In genomic region chr19:30118221-30118620, GRCh38 we compare ENCODE assay signal across 28 cellular contexts.
"Had no signal": no experiment of that assay in that cellular context is flagged by ENCODE, and none has a peak within 500 bp of the region (broad histone marks: within the 10 kb centered on the region; RNA-seq: fewer than 3 reads in every experiment).

No MANE protein-coding gene starts in this region.

- H3K4me1 Mint-ChIP-seq: stimulated activated effector memory CD8-positive, alpha-beta T cell treated with anti-CD3 and anti-CD28 coated beads, Interleukin-12 subunit alpha, Interleukin-12 subunit beta, amount 100 ng/mL, for 72 hours; stimulated activated memory B cell treated with anti-CD40 and anti-IgM and Interleukin-4, amounts not matched to agents 10 μg/mL and 1 μg/mL and 100 μg/mL, for 72 hours; stimulated activated naive B cell treated with anti-CD40 and anti-IgM and Interleukin-4, amounts not matched to agents 10 μg/mL and 1 μg/mL and 100 μg/mL, for 72 hours; stimulated activated naive CD8-positive, alpha-beta T cell treated with anti-CD3 and anti-CD28 coated beads, Interleukin-15, amount 100 ng/mL, for 72 hours had no signal

- H3K36me3 Mint-ChIP-seq: stimulated activated effector memory CD8-positive, alpha-beta T cell treated with anti-CD3 and anti-CD28 coated beads, Interleukin-12 subunit alpha, Interleukin-12 subunit beta, amount 100 ng/mL, for 72 hours; stimulated activated memory B cell treated with anti-CD40 and anti-IgM and Interleukin-4, amounts not matched to agents 10 μg/mL and 1 μg/mL and 100 μg/mL, for 72 hours; stimulated activated naive B cell treated with anti-CD40 and anti-IgM and Interleukin-4, amounts not matched to agents 10 μg/mL and 1 μg/mL and 100 μg/mL, for 72 hours; type B pancreatic cell had no signal

- DNase-seq: stimulated activated CD4-positive, alpha-beta T cell treated with anti-CD3 and anti-CD28 coated beads, Interleukin-2, amount 100 ng/mL, for 48 hours; stimulated activated CD4-positive, alpha-beta T cell treated with anti-CD3 and anti-CD28 coated beads, Interleukin-4, amount 100 ng/mL, for 1 hour; stimulated activated CD4-positive, alpha-beta T cell treated with anti-CD3 and anti-CD28 coated beads, Interleukin-4, amount 100 ng/mL, for 24 hours; stimulated activated CD4-positive, alpha-beta T cell treated with anti-CD3 and anti-CD28 coated beads, Interleukin-4, amount 100 ng/mL, for 4 hours; stimulated activated CD8-positive, alpha-beta memory T cell treated with anti-CD3 and anti-CD28 coated beads, Interleukin-4, amount 100 ng/mL, for 48 hours; stimulated activated naive B cell treated with anti-CD40 and anti-IgM and Interleukin-4, amounts not matched to agents 10 μg/mL and 1 μg/mL and 100 μg/mL, for 72 hours; stimulated activated naive CD4-positive, alpha-beta T cell; stimulated activated naive CD4-positive, alpha-beta T cell treated with Interleukin-2 at 50 U/mL for 16 hours; stimulated activated naive CD8-positive, alpha-beta T cell treated with anti-CD3 and anti-CD28 coated beads, Interleukin-15, amount 100 ng/mL, for 72 hours; stimulated activated naive CD8-positive, alpha-beta T cell treated with anti-CD3 and anti-CD28 coated beads, Interleukin-15, Interleukin-2, amounts not matched to agents 100 U/mL and 50 U/mL, for 24 hours; stomach; substantia nigra; testis; thyroid gland; tibial artery; transverse colon; trophoblast cell; upper lobe of left lung; upper lobe of right lung; uterus had no signal

- H3K4me3 ChIP-seq: stomach, suprapubic skin, testis, thoracic aorta, thyroid gland, tibial artery, tibial nerve, transverse colon, upper lobe of left lung, upper lobe of right lung, uterus, vagina had no signal

- H3K27ac Mint-ChIP-seq: stimulated activated effector memory CD8-positive, alpha-beta T cell treated with anti-CD3 and anti-CD28 coated beads, Interleukin-12 subunit alpha, Interleukin-12 subunit beta, amount 100 ng/mL, for 72 hours; stimulated activated memory B cell treated with anti-CD40 and anti-IgM and Interleukin-4, amounts not matched to agents 10 μg/mL and 1 μg/mL and 100 μg/mL, for 72 hours; stimulated activated naive B cell treated with anti-CD40 and anti-IgM and Interleukin-4, amounts not matched to agents 10 μg/mL and 1 μg/mL and 100 μg/mL, for 72 hours; stimulated activated naive CD8-positive, alpha-beta T cell treated with anti-CD3 and anti-CD28 coated beads, Interleukin-15, amount 100 ng/mL, for 72 hours; stimulated activated naive CD8-positive, alpha-beta T cell treated with anti-CD3 and anti-CD28 coated beads, Interleukin-15, Interleukin-2, amounts not matched to agents 100 ng/mL and 50 ng/mL, for 24 hours; type B pancreatic cell had no signal

- H3K27me3 ChIP-seq: testis, thyroid gland, tibial nerve, transverse colon, upper lobe of left lung, uterus, vagina had no signal

- H3K4me3 Mint-ChIP-seq: stimulated activated effector memory CD8-positive, alpha-beta T cell treated with anti-CD3 and anti-CD28 coated beads, Interleukin-12 subunit alpha, Interleukin-12 subunit beta, amount 100 ng/mL, for 72 hours; stimulated activated memory B cell treated with anti-CD40 and anti-IgM and Interleukin-4, amounts not matched to agents 10 μg/mL and 1 μg/mL and 100 μg/mL, for 72 hours; stimulated activated naive B cell treated with anti-CD40 and anti-IgM and Interleukin-4, amounts not matched to agents 10 μg/mL and 1 μg/mL and 100 μg/mL, for 72 hours; stimulated activated naive CD8-positive, alpha-beta T cell treated with anti-CD3 and anti-CD28 coated beads, Interleukin-15, amount 100 ng/mL, for 72 hours; stimulated activated naive CD8-positive, alpha-beta T cell treated with anti-CD3 and anti-CD28 coated beads, Interleukin-15, Interleukin-2, amounts not matched to agents 100 ng/mL and 50 ng/mL, for 24 hours; type B pancreatic cell had no signal

- H3K36me3 ChIP-seq: stomach, suprapubic skin, thoracic aorta, thyroid gland, tibial artery, tibial nerve, transverse colon, upper lobe of left lung, upper lobe of right lung, uterus, vagina had no signal

- H3K9me3 ChIP-seq: stomach, suprapubic skin, testis, thoracic aorta, thyroid gland, tibial artery, tibial nerve, transverse colon, upper lobe of left lung, upper lobe of right lung, uterus, vagina had no signal

- H3K27ac ChIP-seq: stomach, suprapubic skin, testis, thoracic aorta, thyroid gland, tibial artery, tibial nerve, transverse colon, upper lobe of left lung, upper lobe of right lung, uterus, vagina had no signal

- H3K9me3 Mint-ChIP-seq: stimulated activated effector memory CD8-positive, alpha-beta T cell treated with anti-CD3 and anti-CD28 coated beads, Interleukin-12 subunit alpha, Interleukin-12 subunit beta, amount 100 ng/mL, for 72 hours; stimulated activated naive CD8-positive, alpha-beta T cell treated with anti-CD3 and anti-CD28 coated beads, Interleukin-15, amount 100 ng/mL, for 72 hours; stimulated activated naive CD8-positive, alpha-beta T cell treated with anti-CD3 and anti-CD28 coated beads, Interleukin-15, Interleukin-2, amounts not matched to agents 100 ng/mL and 50 ng/mL, for 24 hours had no signal

- H3K4me1 ChIP-seq: stomach, suprapubic skin, testis, thyroid gland, tibial artery, tibial nerve, transverse colon, upper lobe of left lung, upper lobe of right lung, uterus, vagina had no signal

- H3K27me3 Mint-ChIP-seq: stimulated activated naive CD8-positive, alpha-beta T cell treated with anti-CD3 and anti-CD28 coated beads, Interleukin-15, amount 100 ng/mL, for 72 hours had no signal

- ATAC-seq: stimulated activated naive B cell treated with anti-CD40 and anti-IgM and Interleukin-4, amounts not matched to agents 10 μg/mL and 1 μg/mL and 100 μg/mL, for 72 hours; stimulated activated naive CD8-positive, alpha-beta T cell treated with anti-CD3 and anti-CD28 coated beads, Interleukin-15, amount 100 ng/mL, for 72 hours; stimulated activated naive CD8-positive, alpha-beta T cell treated with anti-CD3 and anti-CD28 coated beads, Interleukin-15, Interleukin-2, amounts not matched to agents 100 U/mL and 50 U/mL, for 24 hours; upper lobe of right lung had no signal
